In the genomic region with DNA sequence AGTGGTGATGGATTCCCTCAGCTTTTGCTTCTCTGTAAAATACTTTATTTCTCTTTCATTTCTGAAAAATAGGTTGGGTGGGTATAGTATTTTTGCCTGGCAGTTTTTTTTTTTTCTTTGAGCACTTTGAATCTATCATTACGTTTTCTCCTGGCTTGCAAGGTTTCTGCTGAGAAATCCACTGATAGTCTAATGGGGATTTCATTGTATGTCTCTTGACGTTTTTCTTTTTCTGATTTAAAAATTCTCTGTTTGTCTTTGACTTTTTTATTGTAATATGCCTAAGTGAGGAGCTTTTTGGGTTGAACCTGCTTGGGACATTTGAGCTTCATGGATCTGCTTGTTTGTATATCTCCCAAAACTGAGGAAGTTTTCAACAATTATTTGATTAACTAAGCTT, we compare ENCODE assay signal across 35 cellular contexts.
"Had no signal": no experiment of that assay in that cellular context is flagged by ENCODE, and none has a peak within 500 bp of the region (broad histone marks: within the 10 kb centered on the region; RNA-seq: fewer than 3 reads in every experiment).

No MANE protein-coding gene starts in this region.

- H3K36me3 ChIP-seq: MG63 had no signal

- H3K27ac ChIP-seq: KMS-11 had no signal

- H3K27me3 ChIP-seq: MG63 had no signal

- H3K4me2 ChIP-seq: KMS-11 had no signal

- DNase-seq: Karpas-422, Kasumi-1, MG63, MM.1S, MV-4-11, NCI-H1048, NCI-H1092, NCI-H1092 treated with DMSO at 0.1 percent for 48 hours, NCI-H1105, NCI-H1105 treated with DMSO at 0.1 percent for 48 hours, NCI-H1417, NCI-H1417 treated with DMSO at 0.1 percent for 48 hours, NCI-H1436, NCI-H1436 treated with DMSO at 0.1 percent for 48 hours, NCI-H146, NCI-H1694, NCI-H1694 treated with DMSO at 0.1 percent for 48 hours, NCI-H187, NCI-H187 treated with DMSO at 0.1 percent for 48 hours, NCI-H1930, NCI-H2029, NCI-H2029 treated with DMSO at 0.1 percent for 48 hours, NCI-H2081, NCI-H2081 treated with DMSO at 0.1 percent for 48 hours, NCI-H2107, NCI-H2171, NCI-H2171 treated with DMSO at 0.1 percent for 48 hours, NCI-H2227 treated with DMSO at 0.1 percent for 48 hours, NCI-H226, NCI-H345, NCI-H446, NCI-H446 treated with DMSO at 0.1 percent for 48 hours, NCI-H510A, NCI-H510A treated with DMSO at 0.1 percent for 48 hours had no signal

- H3K4me3 ChIP-seq: MG63 had no signal
